In the genomic region with DNA sequence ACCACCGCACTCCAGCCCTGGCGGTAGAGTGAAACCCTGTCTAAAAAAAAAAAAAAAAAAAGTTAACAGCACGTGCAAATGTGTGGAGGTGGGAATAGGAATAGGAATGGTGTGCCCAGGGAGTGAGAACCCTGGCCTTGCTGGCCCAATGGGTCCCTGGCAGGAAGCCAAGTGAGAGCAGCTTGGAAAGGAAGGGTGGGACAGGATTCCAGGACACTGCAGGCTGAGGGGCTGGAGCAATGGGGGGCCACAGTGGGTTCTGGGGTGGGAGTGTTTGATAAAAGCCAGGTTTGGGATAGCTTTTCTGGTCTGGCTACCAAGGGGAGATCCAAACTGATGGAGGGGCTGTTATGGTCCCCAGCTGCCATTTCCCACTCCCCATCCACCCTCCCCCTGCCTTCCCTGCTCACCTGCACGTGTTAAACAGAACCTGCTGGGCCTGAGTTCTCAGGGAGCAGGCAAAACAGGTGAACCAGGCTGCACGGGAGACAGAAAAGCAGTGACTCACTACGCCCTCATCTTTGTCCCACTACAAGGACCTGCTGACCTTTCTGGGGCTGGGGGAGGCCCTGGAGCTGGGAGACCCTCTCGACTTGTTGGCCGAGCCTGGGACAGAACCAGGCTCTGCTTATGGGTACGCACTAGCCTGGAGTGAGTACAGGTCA, we compare ENCODE assay signal across 27 cellular contexts. TPM values are rescaled to one million over a fixed set of nuclear protein-coding genes. Genes with fewer than 3 reads are reported as not detected.
DNase-seq lines count a peak whose midpoint lies in the region; ATAC-seq and TF ChIP-seq lines count a peak whose summit lies in the region.
"Had no signal": no experiment of that assay in that cellular context is flagged by ENCODE, and none has a peak within 500 bp of the region (broad histone marks: within the 10 kb centered on the region; RNA-seq: fewer than 3 reads in every experiment).

No MANE protein-coding gene starts in this region.

- no peak for TF ChIP-seq RAD21 in Ishikawa (IDR thresholded peaks at IDR 0.05; ENCODE audit: low read depth)

- intact Hi-C loops in posterior vena cava (cut with DNase I), result no loop called here

- no peaks in the 10 kb centered on the region for H3K36me3 Mint-ChIP-seq in T-helper 1 cell treated with Interleukin-12 subunit alpha and Interleukin-12 subunit beta and Interleukin-4 antibody, amounts not matched to agents 30 μg/mL and 1 μg/mL, for 36 hours (ENCODE audit: low read depth)
- H3K36me3 Mint-ChIP-seq: CD14-positive monocyte had no signal

- TF ChIP-seq CTCF in RWPE1 (conservative IDR thresholded peaks at IDR 0.05; ENCODE audit: low read depth), result no peak

- POLR2A ChIA-PET in RWPE1 (lab: Yijun Ruan, JAX; ENCODE audit: low non-redundant PET), result no interaction called here

- peaks cover 5% of the 10 kb centered on the region for H3K9me3 Mint-ChIP-seq in T-helper 1 cell treated with Interleukin-12 subunit alpha and Interleukin-12 subunit beta and Interleukin-4 antibody, amounts not matched to agents 30 μg/mL and 1 μg/mL, for 36 hours

- H3K27ac Mint-ChIP-seq in T-helper 1 cell treated with Interleukin-12 subunit alpha and Interleukin-12 subunit beta and Interleukin-4 antibody, amounts not matched to agents 30 μg/mL and 1 μg/mL, for 36 hours, result peak overlapping the region; percentile 7

- peaks cover 4% of the 10 kb centered on the region for H3K4me1 Mint-ChIP-seq in T-helper 1 cell treated with Interleukin-12 subunit alpha and Interleukin-12 subunit beta and Interleukin-4 antibody, amounts not matched to agents 30 μg/mL and 1 μg/mL, for 36 hours (ENCODE audit: low read depth)

- H3K27me3 Mint-ChIP-seq in T-helper 1 cell treated with Interleukin-12 subunit alpha and Interleukin-12 subunit beta and Interleukin-4 antibody, amounts not matched to agents 30 μg/mL and 1 μg/mL, for 36 hours (ENCODE audit: low read depth), result no peaks in the 10 kb centered on the region

- DNase-seq in T-helper 1 cell (no peak), posterior vena cava (ENCODE audit: low spot score) (peak; percentile 35), RWPE1 (ENCODE audit: low spot score) (no peak), NOMO-1 (lab: John Stamatoyannopoulos, UW; ENCODE audit: unreplicated experiment in 2 of 2) (no peak), foreskin melanocyte (no peak)
- DNase-seq: AML-193; COR-L47; DMS 273 treated with DMSO at 0.1 percent for 48 hours; DND-41; IMR-90; MM.1S; NCI-H1092; NCI-H1436 treated with DMSO at 0.1 percent for 48 hours; NCI-H2029; NCI-H2171 treated with DMSO at 0.1 percent for 48 hours; NCI-H748 treated with DMSO at 0.1 percent for 48 hours; NK-92 treated with Interleukin-12 subunit alpha and Interleukin-12 subunit beta, amount 100 ng/mL, for 24 hours; SHP77 treated with DMSO at 0.1 percent for 48 hours had no signal

- CTCF ChIA-PET in RWPE1 (lab: Yijun Ruan, JAX), result interaction anchor here (0.7 kb wide), 1 partner anchor 388 kb away, joined by 3 read pairs; no protein-coding TSS in a partner anchor

- H3K27ac ChIP-seq in RWPE1, result no peak overlapping the region
- H3K27ac ChIP-seq: 22Rv1 had no signal

- TF ChIP-seq EP300 in Ishikawa (IDR thresholded peaks at IDR 0.05; ENCODE audit: borderline replicate concordance), result no peak

- H3K4me3 Mint-ChIP-seq in T-helper 1 cell treated with Interleukin-12 subunit alpha and Interleukin-12 subunit beta and Interleukin-4 antibody, amounts not matched to agents 30 μg/mL and 1 μg/mL, for 36 hours, result no peak overlapping the region
- H3K4me3 Mint-ChIP-seq: CD14-positive monocyte had no signal

- ATAC-seq in esophagus mucosa, result peak; percentile 65

TF ChIP-seq in Ishikawa, 13 proteins besides CTCF, POLR2A, EP300 and RAD21:
- TF ChIP-seq NFIC (IDR thresholded peaks at IDR 0.05), result peak; percentile 31
- no peak for TF ChIP-seq ZBTB7A (IDR thresholded peaks at IDR 0.05; ENCODE audit: low read depth)
TF ChIP-seq in Ishikawa: peak in this region for 1.

RNA-seq across cellular contexts. Expression of a gene that starts 3.3 kb away (rescaled TPM):
- total RNA-seq in esophagus mucosa, result not detected
- not detected for total RNA-seq in posterior vena cava
- total RNA-seq: HT1080, IMR-90, LHCN-M2, NCI-H460, OCI-LY7 had no signal

RNA-seq across cellular contexts. Expression of a gene that starts 6.6 kb away (rescaled TPM):
- total RNA-seq in esophagus mucosa (2.0 TPM), posterior vena cava (not detected)
- total RNA-seq: HT1080, IMR-90, LHCN-M2, NCI-H460, OCI-LY7 had no signal

RNA-seq across cellular contexts. Expression of a gene that starts 30.5 kb away (rescaled TPM):
- total RNA-seq in esophagus mucosa (not detected), posterior vena cava (not detected)
- total RNA-seq: HT1080, IMR-90, LHCN-M2, NCI-H460, OCI-LY7 had no signal

RNA-seq across cellular contexts. Expression of a gene that starts 52.8 kb away (rescaled TPM):
- total RNA-seq in esophagus mucosa (not detected), posterior vena cava (not detected)
- total RNA-seq: HT1080, IMR-90, LHCN-M2, NCI-H460, OCI-LY7 had no signal
